In the genomic region with DNA sequence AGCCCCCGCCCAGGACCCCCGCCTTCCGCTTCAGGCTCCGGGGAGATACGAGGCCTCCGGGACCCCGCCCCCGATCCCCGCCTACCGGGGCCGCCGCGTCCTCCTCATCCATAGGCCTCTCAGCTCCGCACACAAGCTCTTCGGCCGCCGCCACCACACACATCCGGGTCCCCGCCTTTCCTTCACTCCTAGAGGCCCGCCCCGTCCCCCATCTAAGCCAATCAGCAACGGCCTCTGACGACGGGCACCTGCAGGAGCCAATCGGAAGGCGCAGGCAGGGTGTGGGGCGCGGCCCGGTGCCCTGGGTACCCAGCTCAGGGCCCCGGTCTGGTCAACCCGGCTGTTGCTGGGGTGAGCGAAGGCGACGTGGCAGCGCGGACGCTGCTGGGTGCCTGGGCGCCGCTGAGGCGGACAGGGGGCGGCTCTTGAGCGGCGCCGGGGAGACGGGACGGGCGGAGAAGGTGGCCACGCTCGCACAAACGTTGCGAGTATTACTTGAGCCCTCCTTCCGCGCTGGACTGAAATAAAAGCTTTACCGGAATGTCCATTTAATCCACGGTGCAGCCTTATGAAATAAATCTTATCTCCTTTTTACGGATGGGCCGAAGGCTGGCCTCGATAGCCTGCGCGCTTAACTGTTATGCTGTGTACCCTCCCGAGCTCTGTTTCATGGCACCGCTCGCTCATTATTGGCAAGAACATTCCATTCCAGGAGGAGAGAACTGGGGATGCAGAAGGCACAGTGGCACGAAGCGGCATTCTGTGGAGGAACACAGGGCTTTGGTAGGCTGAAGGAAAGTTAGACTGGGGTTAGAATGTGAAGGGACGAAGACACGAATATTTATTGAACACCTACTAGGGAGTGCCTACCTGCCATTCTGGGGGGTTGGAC, we compare ENCODE assay signal across 8 cellular contexts. TPM values are rescaled to one million over a fixed set of nuclear protein-coding genes. Genes with fewer than 3 reads are reported as not detected.
A peak's percentile ranks its signal among the peaks of the same experiment; 100 is the strongest.
DNase-seq lines count a peak whose midpoint lies in the region; TF ChIP-seq lines count a peak whose summit lies in the region.

A gene with protein sequence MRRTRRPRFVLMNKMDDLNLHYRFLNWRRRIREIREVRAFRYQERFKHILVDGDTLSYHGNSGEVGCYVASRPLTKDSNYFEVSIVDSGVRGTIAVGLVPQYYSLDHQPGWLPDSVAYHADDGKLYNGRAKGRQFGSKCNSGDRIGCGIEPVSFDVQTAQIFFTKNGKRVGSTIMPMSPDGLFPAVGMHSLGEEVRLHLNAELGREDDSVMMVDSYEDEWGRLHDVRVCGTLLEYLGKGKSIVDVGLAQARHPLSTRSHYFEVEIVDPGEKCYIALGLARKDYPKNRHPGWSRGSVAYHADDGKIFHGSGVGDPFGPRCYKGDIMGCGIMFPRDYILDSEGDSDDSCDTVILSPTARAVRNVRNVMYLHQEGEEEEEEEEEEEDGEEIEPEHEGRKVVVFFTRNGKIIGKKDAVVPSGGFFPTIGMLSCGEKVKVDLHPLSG (minus strand): TSS at position 165 of the 892 bp plus-strand sequence. CDS start 57 bp downstream, at position 108.

- peaks cover 4% of the 10 kb centered on the region for H3K9me3 Mint-ChIP-seq in neural progenitor cell

- H3K36me3 Mint-ChIP-seq in neural progenitor cell: peaks cover 10% of the 10 kb centered on the region

- H3K36me3 ChIP-seq in ES-I3 (ENCODE audit: insufficient read depth, low read length): no peaks in the 10 kb centered on the region
- H3K36me3 ChIP-seq in HAP-1 (replicated peaks): peaks cover under 1% of the 10 kb centered on the region; the same call in 1 of the 2 replicates
- H3K36me3 ChIP-seq in MM.1S (replicated peaks; ENCODE audit: insufficient read depth, low read length): peaks cover 4% of the 10 kb centered on the region; the same call in 1 of the 2 replicates
- no peaks in the 10 kb centered on the region for H3K36me3 ChIP-seq in neural progenitor cell

- H3K79me2 ChIP-seq in MM.1S (ENCODE audit: low read length) (peaks cover 32% of the 10 kb centered on the region), neural progenitor cell (ENCODE audit: low read depth) (no peaks in the 10 kb centered on the region)

- H3K27ac ChIP-seq in MM.1S (ENCODE audit: low read length) (peak within 1 kb of the TSS; percentile 68; the same call in 1 of the 2 replicates), neural progenitor cell (no peak within 1 kb of the TSS)

- peaks cover 6% of the 10 kb centered on the region; the same call in 1 of the 2 replicates for H3K4me1 ChIP-seq in ES-I3 (ENCODE audit: insufficient read depth, low read length)
- peaks cover 5% of the 10 kb centered on the region for H3K4me1 ChIP-seq in HAP-1
- H3K4me1 ChIP-seq in MM.1S (ENCODE audit: low read length): peaks cover 10% of the 10 kb centered on the region; the same call in 1 of the 2 replicates
- peaks cover 6% of the 10 kb centered on the region for H3K4me1 ChIP-seq in neural progenitor cell

- DNase-seq in HAP-1 (ENCODE audit: low spot score in 2 of 2) (peak; percentile 95 to 97), MM.1S (peak; percentile 95), SIG-M5 (lab: John Stamatoyannopoulos, UW) (peak; percentile 69), activated gamma-delta T cell (lab: John Stamatoyannopoulos, UW) (peak; percentile 94), fibroblast of the conjunctiva (ENCODE audit: low read depth) (peak; percentile 94), neural progenitor cell (ENCODE audit: low spot score) (peak; percentile 98), stromal cell of bone marrow (ENCODE audit: low read depth) (peak; percentile 91)

- TF ChIP-seq CTCF in MM.1S (IDR thresholded peaks at IDR 0.05; ENCODE audit: low read length) (no peak), neural progenitor cell (IDR thresholded peaks at IDR 0.05) (no peak)

- H3F3A ChIP-seq in MM.1S (ENCODE audit: insufficient read depth, low read length): peaks cover 10% of the 10 kb centered on the region; the same call in 1 of the 2 replicates
- peaks cover 17% of the 10 kb centered on the region for H3F3A ChIP-seq in neural progenitor cell (ENCODE audit: low read depth)

- H2AFZ ChIP-seq in MM.1S (ENCODE audit: low read length) (peak within 1 kb of the TSS; percentile 99), neural progenitor cell (replicated peaks) (peak within 1 kb of the TSS; percentile 50)

- H3K9ac ChIP-seq in ES-I3 (ENCODE audit: low read depth, low read length) (peak within 1 kb of the TSS; percentile 75), MM.1S (ENCODE audit: low read length) (peak within 1 kb of the TSS; percentile 87), neural progenitor cell (peak within 1 kb of the TSS; percentile 35)

- no peaks in the 10 kb centered on the region for H3K9me2 ChIP-seq in MM.1S (replicated peaks; ENCODE audit: insufficient read depth, low read length)

- H3K4me3 Mint-ChIP-seq in neural progenitor cell: peak within 1 kb of the TSS; percentile 92

- peaks cover 16% of the 10 kb centered on the region for H3K4me1 Mint-ChIP-seq in neural progenitor cell

- H3K27me3 ChIP-seq in HAP-1 (ENCODE audit: low read depth) (no peaks in the 10 kb centered on the region), MM.1S (replicated peaks; ENCODE audit: insufficient read depth, low read length) (no peaks in the 10 kb centered on the region), neural progenitor cell (peaks cover 34% of the 10 kb centered on the region)

- H3K4me3 ChIP-seq in HAP-1 (peak within 1 kb of the TSS; percentile 46), MM.1S (ENCODE audit: low read length) (peak within 1 kb of the TSS; percentile 91), neural progenitor cell (peak within 1 kb of the TSS; percentile 55)

- H3K27ac Mint-ChIP-seq in neural progenitor cell: peak within 1 kb of the TSS; percentile 78

- H4K20me1 ChIP-seq in MM.1S (ENCODE audit: insufficient read depth, low read length) (no peaks in the 10 kb centered on the region), neural progenitor cell (ENCODE audit: low read depth) (no peaks in the 10 kb centered on the region)

- in situ Hi-C loops in HAP-1 (cut with MboI; ENCODE audit: low sequenced_read_pairs): no loop called here

- H3K4me2 ChIP-seq in MM.1S (ENCODE audit: low read depth, low read length) (peak within 1 kb of the TSS; percentile 97), neural progenitor cell (peak within 1 kb of the TSS; percentile 87)

- H3K27me3 Mint-ChIP-seq in neural progenitor cell (ENCODE audit: insufficient read depth, low read depth): peaks cover 7% of the 10 kb centered on the region

- H3K9me3 ChIP-seq in ES-I3 (ENCODE audit: control insufficient read depth, insufficient read depth, low read length): no peaks in the 10 kb centered on the region
- H3K9me3 ChIP-seq in HAP-1: no peaks in the 10 kb centered on the region
- H3K9me3 ChIP-seq in MM.1S (replicated peaks; ENCODE audit: insufficient read depth, low read length): no peaks in the 10 kb centered on the region
- H3K9me3 ChIP-seq in neural progenitor cell (ENCODE audit: low read depth): no peaks in the 10 kb centered on the region

RNA-seq across cellular contexts. Expression of the gene that starts here (rescaled TPM):
- total RNA-seq in neural progenitor cell (ENCODE audit: low replicate concordance): 5.4 and 6.7 TPM in 2 replicates

Comparison
In these comparisons a context has a peak if more than half of its experiments do, and no peak if none do; other contexts are left out.
1. H3K9ac ChIP-seq: peak in every context shown above with its lines; median percentile 87 in MM.1S; 75 in ES-I3; 35 in neural progenitor cell.